Comparison of ENCODE assay signal across 8 cellular contexts in the genomic region with DNA sequence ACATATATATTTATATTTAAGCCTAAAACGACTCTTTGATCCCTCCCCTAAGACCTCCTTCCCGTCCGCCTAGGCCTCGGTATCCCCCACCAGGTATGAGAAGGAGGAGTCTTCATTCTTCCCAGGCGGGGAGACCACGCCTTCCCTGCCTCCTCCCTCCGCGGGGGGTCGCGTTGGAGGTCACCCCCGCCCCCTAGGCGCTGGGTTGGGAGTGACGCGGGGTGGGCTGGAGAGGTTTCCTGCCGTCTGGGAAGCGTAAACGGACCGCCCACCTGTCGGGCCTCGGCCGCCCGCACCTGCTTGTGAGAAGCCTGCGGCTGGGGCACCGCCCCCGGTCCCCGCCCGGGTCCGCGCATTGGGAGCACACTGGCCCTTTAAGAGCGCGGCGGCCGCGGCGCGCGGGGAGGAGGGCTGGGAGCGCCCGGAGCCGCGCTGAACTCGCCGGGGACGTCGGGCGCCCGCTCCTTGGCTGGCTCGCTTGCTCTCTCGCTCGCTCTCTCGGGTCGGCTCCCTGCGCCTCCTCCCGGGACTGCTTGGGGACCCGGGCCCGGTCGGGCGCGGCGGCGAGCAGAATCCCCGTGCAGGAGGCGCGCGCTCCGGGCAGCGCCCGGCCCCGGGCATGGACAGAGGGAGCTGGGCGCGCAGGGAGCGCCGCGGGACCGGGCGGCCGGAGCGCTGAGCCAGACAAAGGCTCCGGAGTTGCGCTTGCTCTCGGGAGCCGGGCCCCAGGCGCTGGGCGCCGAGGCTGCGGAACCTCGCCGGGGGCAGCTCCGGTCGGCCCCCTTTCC. TPM values are rescaled to one million over a fixed set of nuclear protein-coding genes. Genes with fewer than 3 reads are reported as not detected.
DNase-seq lines count a peak whose midpoint lies in the region; ATAC-seq and TF ChIP-seq lines count a peak whose summit lies in the region.

Gene MMP15, plus strand, starts transcription at position 404 of the 788 bp plus-strand sequence. CDS start 597 bp downstream, outside the sequence.

- H3K36me3 Mint-ChIP-seq in activated CD4-positive, alpha-beta T cell treated with anti-CD3 and anti-CD28 coated beads, Interleukin-2, amount 10 ng/mL, durations not matched to agents 24 days and 14 days (ENCODE audit: low read depth) = peaks cover 3% of the 10 kb centered on the region

- WGBS in liver = under 1% methylated on average over 90 of the region's 90 CpGs

- peak; percentile 65 for DNase-seq in ELR (ENCODE audit: low read depth)
- DNase-seq in HFF-Myc (ENCODE audit: extremely low read depth, low read depth) = no peak
- DNase-seq in NCI-H2171 treated with DMSO at 0.1 percent for 48 hours (lab: John Stamatoyannopoulos, UW) = peak; percentile 82
- DNase-seq in activated CD4-positive, alpha-beta T cell treated with anti-CD3 and anti-CD28 coated beads, Interleukin-2, amount 10 ng/mL, durations not matched to agents 24 days and 14 days = peak; percentile 89
- DNase-seq in dermis blood vessel endothelial cell = peak; percentile 74
- DNase-seq in stimulated activated CD4-positive, alpha-beta T cell treated with anti-CD3 and anti-CD28 coated beads, Interleukin-4, amount 100 ng/mL, for 24 hours = peak; percentile 62

- H3K4me3 ChIP-seq in HFF-Myc (replicated peaks; ENCODE audit: low read depth, low read length) (peak within 1 kb of the TSS; percentile 42), liver (ENCODE audit: low read depth in 1 of 3, low read length in 3 of 3) (peak within 1 kb of the TSS; percentile 78 to 82 (median 80))

- peak in 1 of 2 donors; percentile 33 for TF ChIP-seq RAD21 in liver (IDR thresholded peaks at IDR 0.05)

- peaks cover 13 to 65% (median 54%) of the 10 kb centered on the region in 4 donors for H3K4me1 ChIP-seq in liver (ENCODE audit: control insufficient read depth in 4 of 4, insufficient read depth in 4 of 4, low read length in 3 of 4)

- peaks cover 12% of the 10 kb centered on the region for H3K4me1 Mint-ChIP-seq in activated CD4-positive, alpha-beta T cell treated with anti-CD3 and anti-CD28 coated beads, Interleukin-2, amount 10 ng/mL, durations not matched to agents 24 days and 14 days

- no peak for TF ChIP-seq CTCF in HFF-Myc (IDR thresholded peaks at IDR 0.05; ENCODE audit: low read depth, low read length, missing control alignments)
- no peak for TF ChIP-seq CTCF in liver (IDR thresholded peaks at IDR 0.05; ENCODE audit: low read depth, low read length, missing input control)

- H3K27ac ChIP-seq in liver (ENCODE audit: low read depth in 1 of 2, low read length in 2 of 2) = peak within 1 kb of the TSS; percentile 56 to 78

- H3K4me3 Mint-ChIP-seq in activated CD4-positive, alpha-beta T cell treated with anti-CD3 and anti-CD28 coated beads, Interleukin-2, amount 10 ng/mL, durations not matched to agents 24 days and 14 days = peak within 1 kb of the TSS; percentile 88

- H3K27ac Mint-ChIP-seq in activated CD4-positive, alpha-beta T cell treated with anti-CD3 and anti-CD28 coated beads, Interleukin-2, amount 10 ng/mL, durations not matched to agents 24 days and 14 days = peak within 1 kb of the TSS; percentile 70

- no peaks in the 10 kb centered on the region for H3K9me3 Mint-ChIP-seq in activated CD4-positive, alpha-beta T cell treated with anti-CD3 and anti-CD28 coated beads, Interleukin-2, amount 10 ng/mL, durations not matched to agents 24 days and 14 days

- H3K9ac ChIP-seq in liver (ENCODE audit: low read depth in 1 of 2, low read length in 2 of 2) = peak within 1 kb of the TSS; percentile 32 to 72

- no peaks in the 10 kb centered on the region for H3K9me3 ChIP-seq in liver (ENCODE audit: control insufficient read depth in 4 of 4, low read length in 3 of 4)

- peaks cover 0 to 2% (median 0%) of the 10 kb centered on the region in 4 donors for H3K36me3 ChIP-seq in liver (ENCODE audit: control insufficient read depth in 4 of 4, insufficient read depth in 3 of 4, low read depth in 1 of 4, low read length in 3 of 4)

- H3K27me3 Mint-ChIP-seq in activated CD4-positive, alpha-beta T cell treated with anti-CD3 and anti-CD28 coated beads, Interleukin-2, amount 10 ng/mL, durations not matched to agents 24 days and 14 days = peaks cover 26% of the 10 kb centered on the region

- no peaks in the 10 kb centered on the region for H3K27me3 ChIP-seq in liver (ENCODE audit: control insufficient read depth in 4 of 4, insufficient read depth in 4 of 4, low read length in 3 of 4)

- ATAC-seq in HG03095 (IDR thresholded peaks at IDR 0.05; ENCODE audit: unreplicated experiment) = no peak

- intact Hi-C loops in activated CD4-positive, alpha-beta T cell treated with anti-CD3 and anti-CD28 coated beads, Interleukin-2, amount 10 ng/mL, durations not matched to agents 24 days and 14 days (cut with micrococcal nuclease) = loop anchor here (1.0 kb wide), 2 partner anchors 24 to 104 kb away; partner anchors contain the start of genes CFAP20 and USB1

TF ChIP-seq in liver, 16 proteins besides CTCF, POLR2A, EP300 and RAD21:
- peak in 1 of 2 donors; percentile 15 for TF ChIP-seq EGR1 (IDR thresholded peaks at IDR 0.05; ENCODE audit: low read depth in 2 of 2)
- TF ChIP-seq RXRA (IDR thresholded peaks at IDR 0.05) = peak in 1 of 2 donors; percentile 16
- no peak for TF ChIP-seq FOXA2 (IDR thresholded peaks at IDR 0.05)
- TF ChIP-seq, protein P1, sequence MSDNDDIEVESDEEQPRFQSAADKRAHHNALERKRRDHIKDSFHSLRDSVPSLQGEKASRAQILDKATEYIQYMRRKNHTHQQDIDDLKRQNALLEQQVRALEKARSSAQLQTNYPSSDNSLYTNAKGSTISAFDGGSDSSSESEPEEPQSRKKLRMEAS (IDR thresholded peaks at IDR 0.05) = no peak
TF ChIP-seq in liver: peak in this region for 2.

RNA-seq across cellular contexts. Expression of gene MMP15, which starts in this region (rescaled TPM):
- total RNA-seq in activated CD4-positive, alpha-beta T cell treated with anti-CD3 and anti-CD28 coated beads, Interleukin-2, amount 10 ng/mL, durations not matched to agents 24 days and 14 days = 0.89 and 1.1 TPM in 2 replicates
- 24.2 and 32.3 TPM in 2 replicates for total RNA-seq in dermis blood vessel endothelial cell
- total RNA-seq in liver = 10 to 100 TPM; 14.2 to 38.8 TPM
- 10 to 100 TPM in 1 of 2 donors, 1 to 10 TPM in 1; 7.0 to 28.7 TPM for polyA plus RNA-seq in liver
